Comparison of ENCODE assay signal across 1 cellular context in the genomic region with DNA sequence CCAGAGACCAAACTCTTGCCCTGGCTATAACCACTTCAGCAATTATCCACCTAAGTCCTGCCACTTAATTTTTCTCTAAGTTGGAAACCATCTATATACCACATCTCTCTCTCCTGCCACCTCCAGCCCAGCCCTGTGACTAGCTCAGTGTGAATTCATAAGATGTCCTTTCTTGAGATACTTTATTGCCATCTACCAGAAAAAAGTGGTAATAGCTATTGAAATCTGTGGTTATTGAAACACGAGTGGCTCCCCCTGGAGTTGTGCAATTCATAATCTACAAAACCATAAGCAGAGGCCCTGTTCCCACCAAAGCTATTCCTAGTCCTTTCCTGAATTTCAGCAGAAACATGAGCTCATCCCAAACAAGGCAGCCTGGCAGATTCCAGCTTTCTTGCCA.
A peak's percentile ranks its signal among the peaks of the same experiment; 100 is the strongest.
TF ChIP-seq lines count a peak whose summit lies in the region.

No MANE protein-coding gene starts in this region.

TF ChIP-seq in IMR-90, 13 proteins besides CTCF, POLR2A, EP300 and RAD21:
- TF ChIP-seq, protein P1, sequence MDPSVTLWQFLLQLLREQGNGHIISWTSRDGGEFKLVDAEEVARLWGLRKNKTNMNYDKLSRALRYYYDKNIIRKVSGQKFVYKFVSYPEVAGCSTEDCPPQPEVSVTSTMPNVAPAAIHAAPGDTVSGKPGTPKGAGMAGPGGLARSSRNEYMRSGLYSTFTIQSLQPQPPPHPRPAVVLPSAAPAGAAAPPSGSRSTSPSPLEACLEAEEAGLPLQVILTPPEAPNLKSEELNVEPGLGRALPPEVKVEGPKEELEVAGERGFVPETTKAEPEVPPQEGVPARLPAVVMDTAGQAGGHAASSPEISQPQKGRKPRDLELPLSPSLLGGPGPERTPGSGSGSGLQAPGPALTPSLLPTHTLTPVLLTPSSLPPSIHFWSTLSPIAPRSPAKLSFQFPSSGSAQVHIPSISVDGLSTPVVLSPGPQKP (IDR thresholded peaks at IDR 0.05; ENCODE audit: borderline replicate concordance, low read depth, low read length) = no peak
- TF ChIP-seq CHD1 (IDR thresholded peaks at IDR 0.05; ENCODE audit: low read depth, low read length) = no peak
- no peak for TF ChIP-seq BHLHE40 (IDR thresholded peaks at IDR 0.05; ENCODE audit: low read depth, low read length)
- TF ChIP-seq RFX5 (IDR thresholded peaks at IDR 0.05; ENCODE audit: low read depth, low read length) = no peak
- no peak for TF ChIP-seq FOS (IDR thresholded peaks at IDR 0.05; ENCODE audit: low read depth, low read length)
- no peak for TF ChIP-seq MAZ (IDR thresholded peaks at IDR 0.05; ENCODE audit: borderline replicate concordance, low read depth, low read length)
- TF ChIP-seq MXI1 (IDR thresholded peaks at IDR 0.05; ENCODE audit: borderline replicate concordance, low read depth, low read length) = no peak
- TF ChIP-seq SMC3 (IDR thresholded peaks at IDR 0.05; ENCODE audit: low read depth, low read length) = 0 out of 2 replicates have a peak, but pooled peaks have one; percentile 16
- no peak for TF ChIP-seq NFE2L2 (IDR thresholded peaks at IDR 0.05; ENCODE audit: low read depth, low read length)
- no peak for TF ChIP-seq USF2 (IDR thresholded peaks at IDR 0.05; ENCODE audit: low read depth, low read length)
- TF ChIP-seq CEBPB (IDR thresholded peaks at IDR 0.05; ENCODE audit: low read depth, low read length) = peak; percentile 48
- TF ChIP-seq RCOR1 (IDR thresholded peaks at IDR 0.05; ENCODE audit: insufficient replicate concordance, low read length) = no peak
- no peak for TF ChIP-seq MAFK (IDR thresholded peaks at IDR 0.05; ENCODE audit: low read depth, low read length)
